ENCODE assay signal across 28 cellular contexts in the genomic region with DNA sequence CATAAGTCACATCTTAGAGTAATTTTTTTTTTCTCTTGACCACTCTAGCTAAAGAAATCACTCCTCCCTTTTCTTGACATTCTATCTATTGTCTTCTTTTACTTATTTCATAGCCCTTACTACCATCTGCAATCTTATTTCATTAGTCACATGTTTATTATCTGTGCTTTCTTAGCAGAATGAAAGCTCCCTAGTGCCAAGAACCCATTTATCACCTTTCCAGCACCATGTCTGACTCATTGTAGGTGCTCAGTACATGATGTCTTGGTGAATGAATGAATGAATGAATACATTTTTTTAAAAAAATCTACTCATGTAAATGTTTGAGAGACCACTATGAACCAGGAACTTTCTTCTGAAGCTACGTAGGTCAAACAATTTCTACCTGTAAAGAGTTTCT.
"Had no signal": no experiment of that assay in that cellular context is flagged by ENCODE, and none has a peak within 500 bp of the region (broad histone marks: within the 10 kb centered on the region; RNA-seq: fewer than 3 reads in every experiment).

No MANE protein-coding gene starts in this region.

- DNase-seq: activated CD4-positive, alpha-beta T cell treated with anti-CD3 and anti-CD28 coated beads for 48 hours; activated CD4-positive, alpha-beta T cell treated with anti-CD3 and anti-CD28 coated beads, Interleukin-2, amount 50 U/mL, for 48 hours; activated CD8-positive, alpha-beta memory T cell treated with anti-CD3 and anti-CD28 coated beads, Interleukin-2, amount 50 U/mL, for 4 hours; activated gamma-delta T cell treated with Interleukin-2 at 50 U/mL for 16 hours; activated naive CD4-positive, alpha-beta T cell treated with anti-CD3 and anti-CD28 coated beads, Interleukin-2, amount 50 U/mL, for 16 hours; activated naive CD8-positive, alpha-beta T cell treated with anti-CD3 and anti-CD28 coated beads, Interleukin-2, amount 50 U/mL, for 24 hours; activated T-cell treated with anti-CD3 and anti-CD28 coated beads, Interleukin-2, amount 50 U/mL, for 24 hours; effector memory CD8-positive, alpha-beta T cell; foreskin melanocyte; left cardiac atrium; naive B cell; pancreas; psoas muscle; spleen; stimulated activated naive CD4-positive, alpha-beta T cell; SW 1271; T-helper 9 cell; tibial artery; upper lobe of right lung had no signal

- H3K27me3 Mint-ChIP-seq: activated naive CD8-positive, alpha-beta T cell treated with anti-CD3 and anti-CD28 coated beads, Interleukin-2, amount 50 U/mL, for 24 hours; activated T-helper 17 cell treated with anti-CD3 and anti-CD28 coated beads, Interleukin-2, amount 50 U/mL, for 72 hours; effector memory CD8-positive, alpha-beta T cell had no signal

- H3K27ac Mint-ChIP-seq: activated naive CD8-positive, alpha-beta T cell treated with anti-CD3 and anti-CD28 coated beads, Interleukin-2, amount 50 U/mL, for 24 hours; activated T-cell treated with anti-CD3 and anti-CD28 coated beads, Interleukin-2, amount 50 U/mL, for 24 hours; activated T-helper 17 cell treated with anti-CD3 and anti-CD28 coated beads, Interleukin-2, amount 50 U/mL, for 72 hours; effector memory CD8-positive, alpha-beta T cell; mesothelial cell of epicardium; naive B cell; T-helper 1 cell treated with Interleukin-12 subunit alpha and Interleukin-12 subunit beta and Interleukin-4 antibody, amounts not matched to agents 30 μg/mL and 1 μg/mL, for 36 hours had no signal

- H3K9me3 Mint-ChIP-seq: activated T-helper 17 cell treated with anti-CD3 and anti-CD28 coated beads, Interleukin-2, amount 50 U/mL, for 72 hours; mesothelial cell of epicardium; nephron progenitor cell; T-helper 1 cell treated with Interleukin-12 subunit alpha and Interleukin-12 subunit beta and Interleukin-4 antibody, amounts not matched to agents 30 μg/mL and 1 μg/mL, for 36 hours had no signal

- H3K27me3 ChIP-seq: body of pancreas, pancreas, suprapubic skin, tibial artery, upper lobe of right lung had no signal

- H3K9me3 ChIP-seq: body of pancreas, pancreas, psoas muscle, spleen, suprapubic skin, tibial artery, upper lobe of right lung had no signal

- H3K4me1 Mint-ChIP-seq: activated naive CD8-positive, alpha-beta T cell treated with anti-CD3 and anti-CD28 coated beads, Interleukin-2, amount 50 U/mL, for 24 hours; activated T-helper 17 cell treated with anti-CD3 and anti-CD28 coated beads, Interleukin-2, amount 50 U/mL, for 72 hours; mesothelial cell of epicardium; naive B cell had no signal

- H3K4me1 ChIP-seq: pancreas, psoas muscle, spleen, suprapubic skin, upper lobe of right lung had no signal

- H3K4me3 ChIP-seq: body of pancreas, coronary artery, dorsolateral prefrontal cortex, pancreas, psoas muscle, spleen, suprapubic skin, tibial artery, upper lobe of right lung had no signal

- H3K36me3 Mint-ChIP-seq: mesothelial cell of epicardium, naive B cell had no signal

- H3K27ac ChIP-seq: body of pancreas, coronary artery, pancreas, psoas muscle, spleen, suprapubic skin, tibial artery, upper lobe of right lung had no signal

- ATAC-seq: activated naive CD8-positive, alpha-beta T cell treated with anti-CD3 and anti-CD28 coated beads, Interleukin-2, amount 50 U/mL, for 24 hours; activated T-helper 17 cell treated with anti-CD3 and anti-CD28 coated beads, Interleukin-2, amount 50 U/mL, for 72 hours; body of pancreas; effector memory CD8-positive, alpha-beta T cell; esophagus mucosa; left cardiac atrium; psoas muscle; upper lobe of right lung had no signal

- H3K4me3 Mint-ChIP-seq: activated naive CD8-positive, alpha-beta T cell treated with anti-CD3 and anti-CD28 coated beads, Interleukin-2, amount 50 U/mL, for 24 hours; activated T-cell treated with anti-CD3 and anti-CD28 coated beads, Interleukin-2, amount 50 U/mL, for 24 hours; activated T-helper 17 cell treated with anti-CD3 and anti-CD28 coated beads, Interleukin-2, amount 50 U/mL, for 72 hours; effector memory CD8-positive, alpha-beta T cell; mesothelial cell of epicardium; naive B cell; nephron progenitor cell; T-helper 1 cell treated with Interleukin-12 subunit alpha and Interleukin-12 subunit beta and Interleukin-4 antibody, amounts not matched to agents 30 μg/mL and 1 μg/mL, for 36 hours had no signal

- H3K36me3 ChIP-seq: pancreas, spleen, suprapubic skin, tibial artery, upper lobe of right lung had no signal
